Comparison of ENCODE assay signal across 8 cellular contexts in genomic region chr22:42444060-42444904, GRCh38. TPM values are rescaled to one million over a fixed set of nuclear protein-coding genes. Genes with fewer than 3 reads are reported as not detected.
DNase-seq lines count a peak whose midpoint lies in the region; ATAC-seq, FAIRE-seq and TF ChIP-seq lines count a peak whose summit lies in the region.

No MANE protein-coding gene starts in this region.

- POLR2A ChIA-PET in activated CD4-positive, alpha-beta memory T cell treated with anti-CD3 and anti-CD28 coated beads for 36 hours (lab: Charles Lee) = interaction anchor here (0.6 to 3.0 kb wide), 8 partner anchors 12 to 644 kb away, joined by 3 to 23 read pairs (median 4); partner anchors contain the start of genes CENPM, NDUFA6 and POLDIP3

- WGBS in lower leg skin, 2 donors = 1 to 2% methylated on average over 24 to 28 of the region's 28 CpGs

- peak; percentile 41 for FAIRE-seq in H54 (lab: Jason Lieb, UNC)

- DNase-seq in AG10803 (ENCODE audit: low read depth) (peak; percentile 91), H54 (ENCODE audit: insufficient read length, low spot score) (peak; percentile 70), NCI-H69 (lab: John Stamatoyannopoulos, UW) (peak; percentile 93), ecto neural progenitor cell (ENCODE audit: low spot score) (peak; percentile 92), lower leg skin (ENCODE audit: low spot score in 2 of 2) (peak; percentile 86 to 97)
- peak; percentile 90 for DNase-seq in activated CD4-positive, alpha-beta memory T cell treated with anti-CD3 and anti-CD28 coated beads for 36 hours
- peak; percentile 78 for DNase-seq in stimulated activated CD4-positive, alpha-beta T cell treated with anti-CD3 and anti-CD28 coated beads, Interleukin-4, amount 100 ng/mL, for 24 hours

- no peaks in the 10 kb centered on the region for H3K36me3 Mint-ChIP-seq in activated CD4-positive, alpha-beta memory T cell treated with anti-CD3 and anti-CD28 coated beads for 36 hours

- H3K4me3 Mint-ChIP-seq in activated CD4-positive, alpha-beta memory T cell treated with anti-CD3 and anti-CD28 coated beads for 36 hours = peak overlapping the region; percentile 68

- TF ChIP-seq POLR2A in H54 (IDR thresholded peaks at IDR 0.05; ENCODE audit: low read depth, low read length) = no peak
- TF ChIP-seq POLR2A in lower leg skin (IDR thresholded peaks at IDR 0.05) = no peak

- no peak for ATAC-seq in GM18873 (IDR thresholded peaks at IDR 0.05; ENCODE audit: low FRiP score, unreplicated experiment)

- peak overlapping the region; percentile 57 for H3K4me3 ChIP-seq in AG10803 (ENCODE audit: low read length)
- no peak overlapping the region for H3K4me3 ChIP-seq in lower leg skin (ENCODE audit: low read depth, poor library complexity, severe bottlenecking)

- H3K27me3 Mint-ChIP-seq in activated CD4-positive, alpha-beta memory T cell treated with anti-CD3 and anti-CD28 coated beads for 36 hours = no peaks in the 10 kb centered on the region

- TF ChIP-seq CTCF in AG10803 (conservative IDR thresholded peaks at IDR 0.05; ENCODE audit: low read length) (peak; percentile 68), lower leg skin (IDR thresholded peaks at IDR 0.05) (peak in 1 of 3 donors; percentile 51)

- no peaks in the 10 kb centered on the region for H3K9me3 Mint-ChIP-seq in activated CD4-positive, alpha-beta memory T cell treated with anti-CD3 and anti-CD28 coated beads for 36 hours

- CTCF ChIA-PET in activated CD4-positive, alpha-beta memory T cell treated with anti-CD3 and anti-CD28 coated beads for 36 hours (lab: Charles Lee) = interaction anchor here (0.6 to 3.9 kb wide), 43 partner anchors 8 to 747 kb away, joined by 3 to 75 read pairs (median 4); partner anchors contain the start of genes CENPM, NDUFA6, NFAM1 and TNFRSF13C

- peaks cover 32% of the 10 kb centered on the region for H3K4me1 Mint-ChIP-seq in activated CD4-positive, alpha-beta memory T cell treated with anti-CD3 and anti-CD28 coated beads for 36 hours (ENCODE audit: low read depth)

- intact Hi-C loops in activated CD4-positive, alpha-beta memory T cell treated with anti-CD3 and anti-CD28 coated beads for 36 hours (cut with micrococcal nuclease) = loop anchor here (1.0 to 10.0 kb wide), 3 partner anchors 159 to 497 kb away; partner anchors contain the start of genes CENPM and NDUFA6
- intact Hi-C loops in lower leg skin (cut with DNase I; ENCODE audit: low total_unique reads) = no loop called here

- H3K27ac Mint-ChIP-seq in activated CD4-positive, alpha-beta memory T cell treated with anti-CD3 and anti-CD28 coated beads for 36 hours = peak overlapping the region; percentile 86

RNA-seq across cellular contexts. Expression of gene NFAM1, which starts 12.1 kb away (rescaled TPM):
- under 1 TPM; 0.15 to 0.24 TPM for total RNA-seq in activated CD4-positive, alpha-beta memory T cell treated with anti-CD3 and anti-CD28 coated beads for 36 hours
- 1 to 10 TPM; 1.2 to 2.5 (median 1.3) TPM for total RNA-seq in lower leg skin
